21 cellular contexts compared by ENCODE assay signal in genomic region chr6:37287519-37288157, GRCh38. TPM values are rescaled to one million over a fixed set of nuclear protein-coding genes. Genes with fewer than 3 reads are reported as not detected.
DNase-seq lines count a peak whose midpoint lies in the region; ATAC-seq, FAIRE-seq and TF ChIP-seq lines count a peak whose summit lies in the region.
"Had no signal": no experiment of that assay in that cellular context is flagged by ENCODE, and none has a peak within 500 bp of the region (broad histone marks: within the 10 kb centered on the region; RNA-seq: fewer than 3 reads in every experiment).

No MANE protein-coding gene starts in this region.

- no peaks in the 10 kb centered on the region for H3K79me2 ChIP-seq in HCT116 (ENCODE audit: insufficient read depth, low read length)

- H3K9me2 ChIP-seq in HCT116 (ENCODE audit: insufficient read depth): no peaks in the 10 kb centered on the region

- DNase-seq in GM10266 (ENCODE audit: extremely low spot score) (peak; percentile 31), HCT116 (ENCODE audit: low read depth, low spot score) (no peak), CD1c-positive myeloid dendritic cell (ENCODE audit: extremely low spot score) (no peak), D721Med (ENCODE audit: insufficient read length, low spot score) (no peak), colonic mucosa (no peak), COR-L47 (lab: John Stamatoyannopoulos, UW) (no peak)
- DNase-seq: activated CD4-positive, alpha-beta memory T cell treated with anti-CD3 and anti-CD28 coated beads for 36 hours; amygdala; cortex of kidney; DMS 273 treated with DMSO at 0.1 percent for 48 hours; KBM-7; mammary epithelial cell; NCI-H1694 treated with DMSO at 0.1 percent for 48 hours; NCI-H526 treated with DMSO at 0.1 percent for 48 hours; substantia nigra; T1000 had no signal

- no peak overlapping the region for H2AFZ ChIP-seq in HCT116 (ENCODE audit: low read depth, low read length, poor library complexity, severe bottlenecking)

- H3K36me3 ChIP-seq in HCT116 (ENCODE audit: control insufficient read depth in 1 of 2, insufficient read depth in 2 of 2, low read length in 2 of 2) (peaks cover 16 to 35% of the 10 kb centered on the region in 2 experiments), colonic mucosa (peaks cover 11% of the 10 kb centered on the region)

- TSS peak; percentile 19 for BruUV-seq in HCT116 (replicated peaks; lab: Mats Ljungman, UMichigan)

- intact Hi-C loops in HCT116 (cut with micrococcal nuclease) (no loop called here), colonic mucosa (cut with DNase I) (no loop called here)

- H3K4me2 ChIP-seq in HCT116 (ENCODE audit: low read length): no peak overlapping the region

- 0 out of 4 replicates have a peak, but pooled peaks cover 0 to 3% of the 10 kb centered on the region in 2 experiments for H3K4me1 ChIP-seq in HCT116 (ENCODE audit: control insufficient read depth in 1 of 2, insufficient read depth in 2 of 2, low read length in 2 of 2)
- H3K4me1 ChIP-seq in colonic mucosa: no peaks in the 10 kb centered on the region

- CTCF ChIA-PET in HCT116 (lab: Charles Lee): no interaction called here

- TF ChIP-seq POLR2A in HCT116 (IDR thresholded peaks at IDR 0.05; ENCODE audit: borderline replicate concordance, extremely low read depth, insufficient read depth, insufficient read length): no peak

- TF ChIP-seq CTCF in GM10266 (IDR thresholded peaks at IDR 0.05; ENCODE audit: control insufficient read depth, insufficient read depth, low read depth, missing control alignments): no peak
- no peak for TF ChIP-seq CTCF in HCT116 (IDR thresholded peaks at IDR 0.05 in 2 of 3, conservative IDR thresholded peaks at IDR 0.05 in 1 of 3; ENCODE audit: borderline replicate concordance in 1 of 3, insufficient read depth in 1 of 3, low read depth in 2 of 3, low read length in 2 of 3)
- TF ChIP-seq CTCF in D721Med (IDR thresholded peaks at IDR 0.05; ENCODE audit: insufficient read depth, missing control alignments): no peak
- TF ChIP-seq CTCF in colonic mucosa (IDR thresholded peaks at IDR 0.05): no peak

- H4K20me1 ChIP-seq in HCT116 (ENCODE audit: insufficient read depth): 0 out of 2 replicates have a peak, but pooled peaks cover 6% of the 10 kb centered on the region

- POLR2A ChIA-PET in HCT116 (lab: Charles Lee): no interaction called here

- H3K4me3 ChIP-seq in HCT116 (replicated peaks in 1 of 2; ENCODE audit: low read depth in 1 of 2, low read length in 2 of 2) (no peak overlapping the region), colonic mucosa (no peak overlapping the region)

- H3K27ac ChIP-seq in HCT116 (ENCODE audit: low read depth, low read length) (no peak overlapping the region), colonic mucosa (no peak overlapping the region)
- H3K27ac ChIP-seq: C4-2B had no signal

- H3K27me3 ChIP-seq in HCT116 (ENCODE audit: insufficient read depth, low read length): no peaks in the 10 kb centered on the region
- no peaks in the 10 kb centered on the region for H3K27me3 ChIP-seq in colonic mucosa

- no peak for FAIRE-seq in D721Med (lab: Jason Lieb, UNC)
- FAIRE-seq: bronchial epithelial cell had no signal

- H3K9me3 ChIP-seq in HCT116 (ENCODE audit: control insufficient read depth in 1 of 2, insufficient read depth in 1 of 2, low read depth in 1 of 2, low read length in 2 of 2) (no peaks in the 10 kb centered on the region), colonic mucosa (no peaks in the 10 kb centered on the region)

- no peak for TF ChIP-seq RAD21 in HCT116 (IDR thresholded peaks at IDR 0.05; ENCODE audit: low read depth)

- H3K9ac ChIP-seq in HCT116 (ENCODE audit: low read length): no peak overlapping the region
- no peak overlapping the region for H3K9ac ChIP-seq in colonic mucosa (ENCODE audit: low read depth in 2 of 2, low read length in 2 of 2)

- RAD21 ChIA-PET in HCT116 (lab: Charles Lee; ENCODE audit: low non-redundant PET in 1 of 2, low total read pairs in 2 of 2, uncharacterized antibody in 2 of 2, unreplicated experiment in 2 of 2): no interaction called here

- ATAC-seq in GM18511 (IDR thresholded peaks at IDR 0.05; ENCODE audit: unreplicated experiment) (peak; percentile 71), HCT116 (no peak), HG03565 (IDR thresholded peaks at IDR 0.05; ENCODE audit: unreplicated experiment) (peak; percentile 47)
- ATAC-seq: WTC11 had no signal

TF ChIP-seq in HCT116, 20 proteins besides CTCF, POLR2A, EP300 and RAD21:
- TF ChIP-seq JUND (IDR thresholded peaks at IDR 0.05): no peak
- no peak for TF ChIP-seq MAX (IDR thresholded peaks at IDR 0.05)
- TF ChIP-seq, protein P1, sequence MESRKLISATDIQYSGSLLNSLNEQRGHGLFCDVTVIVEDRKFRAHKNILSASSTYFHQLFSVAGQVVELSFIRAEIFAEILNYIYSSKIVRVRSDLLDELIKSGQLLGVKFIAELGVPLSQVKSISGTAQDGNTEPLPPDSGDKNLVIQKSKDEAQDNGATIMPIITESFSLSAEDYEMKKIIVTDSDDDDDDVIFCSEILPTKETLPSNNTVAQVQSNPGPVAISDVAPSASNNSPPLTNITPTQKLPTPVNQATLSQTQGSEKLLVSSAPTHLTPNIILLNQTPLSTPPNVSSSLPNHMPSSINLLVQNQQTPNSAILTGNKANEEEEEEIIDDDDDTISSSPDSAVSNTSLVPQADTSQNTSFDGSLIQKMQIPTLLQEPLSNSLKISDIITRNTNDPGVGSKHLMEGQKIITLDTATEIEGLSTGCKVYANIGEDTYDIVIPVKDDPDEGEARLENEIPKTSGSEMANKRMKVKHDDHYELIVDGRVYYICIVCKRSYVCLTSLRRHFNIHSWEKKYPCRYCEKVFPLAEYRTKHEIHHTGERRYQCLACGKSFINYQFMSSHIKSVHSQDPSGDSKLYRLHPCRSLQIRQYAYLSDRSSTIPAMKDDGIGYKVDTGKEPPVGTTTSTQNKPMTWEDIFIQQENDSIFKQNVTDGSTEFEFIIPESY (IDR thresholded peaks at IDR 0.05; ENCODE audit: extremely low read depth, insufficient replicate concordance, low read length): no peak
- TF ChIP-seq TCF7L2 (IDR thresholded peaks at IDR 0.05; ENCODE audit: borderline replicate concordance, extremely low read depth, insufficient read depth, insufficient read length): no peak
- no peak for TF ChIP-seq YY1 (IDR thresholded peaks at IDR 0.05; ENCODE audit: extremely low read depth, insufficient replicate concordance, low read depth, low read length)

RNA-seq across cellular contexts. Expression of gene TMEM217, which starts 29.7 kb away (rescaled TPM):
- total RNA-seq in HCT116 (2021; ENCODE audit: unreplicated experiment): 0.98 TPM
- 0.36 and 0.72 TPM in 2 replicates for polyA plus RNA-seq in HCT116 (2012)
- 1 to 10 TPM in 1 of 2 donors, under 1 TPM in 1; 0.62 to 1.2 TPM for total RNA-seq in colonic mucosa

RNA-seq across cellular contexts. Expression of gene TBC1D22B, which starts 30.1 kb away (rescaled TPM):
- total RNA-seq in HCT116 (2021; ENCODE audit: unreplicated experiment) (9.1 TPM), colonic mucosa (10 to 100 TPM; 13.3 to 15.2 TPM)
- polyA plus RNA-seq in HCT116 (2012): 7.0 and 7.7 TPM in 2 replicates
